In genomic region chr2:9555338-9556120, GRCh38 we compare ENCODE assay signal across 1 cellular context.
TF ChIP-seq lines count a peak whose summit lies in the region.

TSS of gene ADAM17 (minus strand) at chr2:9555830. CDS start at chr2:9555605, 225 bp downstream.

TF ChIP-seq in HepG2, 621 proteins besides CTCF, POLR2A, EP300 and RAD21 (continued from another document):
- TF ChIP-seq AHDC1 (CRISPR knock-in tag; IDR thresholded peaks at IDR 0.05; ENCODE audit: borderline replicate concordance) (peak; percentile 72; the same call in 1 of the 2 replicates), ZSCAN21 (CRISPR knock-in tag; IDR thresholded peaks at IDR 0.05; ENCODE audit: borderline replicate concordance) (peak; percentile 97), ZNF230 (CRISPR knock-in tag; IDR thresholded peaks at IDR 0.05) (no peak), ATF7 (IDR thresholded peaks at IDR 0.05) (no peak), ATF7 (CRISPR knock-in tag; IDR thresholded peaks at IDR 0.05) (no peak), ZNF549 (CRISPR knock-in tag; IDR thresholded peaks at IDR 0.05) (0 out of 2 replicates have a peak, but pooled peaks have one; percentile 26), KDM5B (CRISPR knock-in tag; IDR thresholded peaks at IDR 0.05; ENCODE audit: borderline replicate concordance) (peak; percentile 97), ZNF124 (CRISPR knock-in tag; IDR thresholded peaks at IDR 0.05) (no peak; the same call in 1 of the 2 replicates), ZNF629 (CRISPR knock-in tag; conservative IDR thresholded peaks at IDR 0.05) (peak; percentile 17; the same call in 1 of the 2 replicates), HNRNPL (IDR thresholded peaks at IDR 0.05; ENCODE audit: low read depth, low read length) (0 out of 2 replicates have a peak, but pooled peaks have one; percentile 55), ZMYM3 (CRISPR knock-in tag; IDR thresholded peaks at IDR 0.05) (no peak), CENPBD1 (CRISPR knock-in tag; IDR thresholded peaks at IDR 0.05; ENCODE audit: borderline replicate concordance, low read depth) (no peak; the same call in 1 of the 2 replicates), ZNF441 (CRISPR knock-in tag; IDR thresholded peaks at IDR 0.05; ENCODE audit: borderline replicate concordance) (peak; percentile 87; the same call in 1 of the 2 replicates), ZNF10 (CRISPR knock-in tag; IDR thresholded peaks at IDR 0.05; ENCODE audit: borderline replicate concordance, low read depth) (no peak), ZNF496 (CRISPR knock-in tag; IDR thresholded peaks at IDR 0.05; ENCODE audit: insufficient replicate concordance) (no peak), SNAPC5 (CRISPR knock-in tag; IDR thresholded peaks at IDR 0.05; ENCODE audit: borderline replicate concordance) (peak; percentile 83; the same call in 1 of the 2 replicates), SAP130 (CRISPR knock-in tag; IDR thresholded peaks at IDR 0.05; ENCODE audit: low read depth) (peak; percentile 95), AGO2 (optimal IDR thresholded peaks at IDR 0.05; ENCODE audit: low read depth, low read length) (peak; percentile 90), ZFP41 (CRISPR knock-in tag; IDR thresholded peaks at IDR 0.05; ENCODE audit: borderline replicate concordance) (peak; percentile 45; the same call in 1 of the 2 replicates), ZNF773 (CRISPR knock-in tag; IDR thresholded peaks at IDR 0.05; ENCODE audit: borderline replicate concordance) (peak; percentile 82; the same call in 1 of the 2 replicates), GTF2F1 (IDR thresholded peaks at IDR 0.05; ENCODE audit: low read length) (no peak), TBX2 (CRISPR knock-in tag; IDR thresholded peaks at IDR 0.05; ENCODE audit: borderline replicate concordance) (peak; percentile 78; the same call in 1 of the 2 replicates), ZNF766 (CRISPR knock-in tag; IDR thresholded peaks at IDR 0.05; ENCODE audit: borderline replicate concordance) (peak; percentile 90), JARID2 (CRISPR knock-in tag; IDR thresholded peaks at IDR 0.05; ENCODE audit: insufficient replicate concordance) (peak; percentile 32), SRSF4 (IDR thresholded peaks at IDR 0.05; ENCODE audit: low read depth, low read length, poor library complexity, severe bottlenecking) (no peak), U2AF1 (optimal IDR thresholded peaks at IDR 0.05; ENCODE audit: low read depth, low read length) (peak; percentile 91), WIZ (CRISPR knock-in tag; IDR thresholded peaks at IDR 0.05) (peak; percentile 86; the same call in 1 of the 2 replicates), ZNF598 (CRISPR knock-in tag; IDR thresholded peaks at IDR 0.05; ENCODE audit: borderline replicate concordance) (peak; percentile 64; the same call in 1 of the 2 replicates), KAT8 (CRISPR knock-in tag; IDR thresholded peaks at IDR 0.05) (peak; percentile 95), JUND (CRISPR knock-in tag; IDR thresholded peaks at IDR 0.05) (no peak), ZNF367 (CRISPR knock-in tag; IDR thresholded peaks at IDR 0.05; ENCODE audit: borderline replicate concordance) (no peak; the same call in 1 of the 2 replicates), PRPF4 (IDR thresholded peaks at IDR 0.05; ENCODE audit: low read depth, low read length, poor library complexity, severe bottlenecking) (no peak), HBP1 (CRISPR knock-in tag; IDR thresholded peaks at IDR 0.05; ENCODE audit: low read depth) (peak; percentile 91; the same call in 1 of the 2 replicates), ADNP (CRISPR knock-in tag; IDR thresholded peaks at IDR 0.05) (no peak), ZNF841 (CRISPR knock-in tag; IDR thresholded peaks at IDR 0.05; ENCODE audit: borderline replicate concordance) (no peak), ZNF878 (CRISPR knock-in tag; IDR thresholded peaks at IDR 0.05) (peak; percentile 98), HNRNPLL (IDR thresholded peaks at IDR 0.05; ENCODE audit: low read depth, low read length, poor library complexity, severe bottlenecking) (peak; percentile 88)
- TF ChIP-seq, protein P1, sequence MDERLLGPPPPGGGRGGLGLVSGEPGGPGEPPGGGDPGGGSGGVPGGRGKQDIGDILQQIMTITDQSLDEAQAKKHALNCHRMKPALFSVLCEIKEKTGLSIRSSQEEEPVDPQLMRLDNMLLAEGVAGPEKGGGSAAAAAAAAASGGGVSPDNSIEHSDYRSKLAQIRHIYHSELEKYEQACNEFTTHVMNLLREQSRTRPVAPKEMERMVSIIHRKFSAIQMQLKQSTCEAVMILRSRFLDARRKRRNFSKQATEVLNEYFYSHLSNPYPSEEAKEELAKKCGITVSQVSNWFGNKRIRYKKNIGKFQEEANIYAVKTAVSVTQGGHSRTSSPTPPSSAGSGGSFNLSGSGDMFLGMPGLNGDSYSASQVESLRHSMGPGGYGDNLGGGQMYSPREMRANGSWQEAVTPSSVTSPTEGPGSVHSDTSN (CRISPR knock-in tag; IDR thresholded peaks at IDR 0.05), result no peak
- TF ChIP-seq, protein P2, sequence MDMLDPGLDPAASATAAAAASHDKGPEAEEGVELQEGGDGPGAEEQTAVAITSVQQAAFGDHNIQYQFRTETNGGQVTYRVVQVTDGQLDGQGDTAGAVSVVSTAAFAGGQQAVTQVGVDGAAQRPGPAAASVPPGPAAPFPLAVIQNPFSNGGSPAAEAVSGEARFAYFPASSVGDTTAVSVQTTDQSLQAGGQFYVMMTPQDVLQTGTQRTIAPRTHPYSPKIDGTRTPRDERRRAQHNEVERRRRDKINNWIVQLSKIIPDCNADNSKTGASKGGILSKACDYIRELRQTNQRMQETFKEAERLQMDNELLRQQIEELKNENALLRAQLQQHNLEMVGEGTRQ (IDR thresholded peaks at IDR 0.05; ENCODE audit: low read depth, low read length), result no peak
- TF ChIP-seq, protein P2 (CRISPR knock-in tag; IDR thresholded peaks at IDR 0.05; ENCODE audit: borderline replicate concordance), result peak; percentile 32; the same call in 1 of the 2 replicates
- TF ChIP-seq, protein P3, sequence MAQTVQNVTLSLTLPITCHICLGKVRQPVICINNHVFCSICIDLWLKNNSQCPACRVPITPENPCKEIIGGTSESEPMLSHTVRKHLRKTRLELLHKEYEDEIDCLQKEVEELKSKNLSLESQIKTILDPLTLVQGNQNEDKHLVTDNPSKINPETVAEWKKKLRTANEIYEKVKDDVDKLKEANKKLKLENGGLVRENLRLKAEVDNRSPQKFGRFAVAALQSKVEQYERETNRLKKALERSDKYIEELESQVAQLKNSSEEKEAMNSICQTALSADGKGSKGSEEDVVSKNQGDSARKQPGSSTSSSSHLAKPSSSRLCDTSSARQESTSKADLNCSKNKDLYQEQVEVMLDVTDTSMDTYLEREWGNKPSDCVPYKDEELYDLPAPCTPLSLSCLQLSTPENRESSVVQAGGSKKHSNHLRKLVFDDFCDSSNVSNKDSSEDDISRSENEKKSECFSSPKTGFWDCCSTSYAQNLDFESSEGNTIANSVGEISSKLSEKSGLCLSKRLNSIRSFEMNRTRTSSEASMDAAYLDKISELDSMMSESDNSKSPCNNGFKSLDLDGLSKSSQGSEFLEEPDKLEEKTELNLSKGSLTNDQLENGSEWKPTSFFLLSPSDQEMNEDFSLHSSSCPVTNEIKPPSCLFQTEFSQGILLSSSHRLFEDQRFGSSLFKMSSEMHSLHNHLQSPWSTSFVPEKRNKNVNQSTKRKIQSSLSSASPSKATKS (CRISPR knock-in tag; IDR thresholded peaks at IDR 0.05), result peak; percentile 82; the same call in 1 of the 2 replicates
